Comparison of ENCODE assay signal across 8 cellular contexts in the genomic region with DNA sequence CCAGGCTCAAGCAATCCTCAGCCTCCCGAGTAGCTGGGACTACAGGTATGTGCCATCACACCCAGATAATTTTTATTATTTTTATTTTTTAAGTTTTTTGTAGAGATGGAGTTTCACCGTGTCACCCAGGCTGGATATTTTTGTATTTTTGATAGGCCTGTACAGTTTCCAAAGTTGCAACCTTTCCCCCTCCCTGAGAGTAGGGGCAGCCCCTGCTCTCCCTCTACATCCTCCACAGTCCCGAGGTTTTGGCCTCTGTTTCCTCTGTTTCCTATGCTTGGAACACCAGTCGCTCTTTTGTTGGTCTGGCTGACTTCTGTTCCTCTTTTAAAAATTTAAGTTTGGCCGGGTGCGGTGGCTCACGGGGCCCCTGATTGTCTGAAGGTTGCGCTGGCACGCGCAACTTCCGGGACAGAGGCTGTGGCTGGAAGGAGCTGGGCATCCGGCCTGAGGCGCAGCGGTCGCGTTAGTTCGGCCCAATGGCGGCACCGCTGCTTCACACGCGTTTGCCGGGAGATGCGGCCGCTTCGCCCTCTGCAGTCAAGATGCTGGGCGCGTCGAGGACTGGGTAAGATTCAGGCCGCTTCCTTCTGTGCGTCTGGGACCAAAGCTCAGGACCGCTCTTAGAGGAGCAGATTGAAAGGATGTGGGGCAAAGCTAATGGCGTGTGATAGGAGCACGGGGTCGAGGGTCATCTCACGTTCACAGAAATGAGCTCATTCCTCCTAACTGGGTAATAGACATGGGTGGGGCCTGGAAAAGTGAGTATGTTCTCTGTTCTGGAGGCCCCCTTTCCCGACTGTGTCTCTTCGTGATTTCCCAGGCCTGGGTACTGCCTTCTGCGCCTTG.
DNase-seq lines count a peak whose midpoint lies in the region; ATAC-seq, FAIRE-seq and TF ChIP-seq lines count a peak whose summit lies in the region.
"Not testable (repeated sequence)": the region's sequence is repeated elsewhere in the genome, so short reads cannot be mapped to it uniquely, and the experiment has no call there.

No MANE protein-coding gene starts in this region.

- RAD21 ChIA-PET in GM12878 (lab: Charles Lee; ENCODE audit: unreplicated experiment) = interaction anchor here (0.6 to 1.2 kb wide), 3 partner anchors 45 to 101 kb away, joined by 3 read pairs; no protein-coding TSS in a partner anchor

- TF ChIP-seq CTCF in H9 (conservative IDR thresholded peaks at IDR 0.05); GM12878 (IDR thresholded peaks at IDR 0.05 in 2 of 3, conservative IDR thresholded peaks at IDR 0.05 in 1 of 3; ENCODE audit: control insufficient read depth in 2 of 3, extremely low read depth in 1 of 3, insufficient read depth in 1 of 3, low read depth in 3 of 3, low read length in 3 of 3); upper lobe of left lung (IDR thresholded peaks at IDR 0.05): not testable (repeated sequence)

- H4K20me1 ChIP-seq in H9 (ENCODE audit: control insufficient read depth, insufficient read depth, insufficient read length); GM12878 (ENCODE audit: control insufficient read depth, insufficient read depth): not testable (repeated sequence)

- TF ChIP-seq EP300 in GM12878 (IDR thresholded peaks at IDR 0.05; ENCODE audit: borderline replicate concordance in 1 of 2, control insufficient read depth in 1 of 2, low read depth in 2 of 2, low read length in 2 of 2); upper lobe of left lung (IDR thresholded peaks at IDR 0.05): not testable (repeated sequence)

- not testable (repeated sequence) for H3T11ph ChIP-seq in H9 (ENCODE audit: low read length)

- FAIRE-seq in GM12892 (lab: Jason Lieb, UNC); GM12878 (lab: Jason Lieb, UNC): not testable (repeated sequence)

- not testable (repeated sequence) for H3K23ac ChIP-seq in H9 (ENCODE audit: insufficient read length, low read depth, low read length)

- H3K27me3 ChIP-seq in H9 (ENCODE audit: insufficient read depth, low read length); MG63; GM12878 (replicated peaks in 1 of 2; ENCODE audit: control insufficient read depth in 2 of 2, insufficient read depth in 2 of 2, low read length in 1 of 2); right cardiac atrium (ENCODE audit: control insufficient read depth, insufficient read depth); upper lobe of left lung: not testable (repeated sequence)

- not testable (repeated sequence) for H2BK120ac ChIP-seq in H9 (ENCODE audit: low read depth, low read length, poor library complexity, severe bottlenecking)

- not testable (repeated sequence) for H3K79me1 ChIP-seq in H9 (ENCODE audit: insufficient read depth, low read depth, low read length, poor library complexity, severe bottlenecking)

- not testable (repeated sequence) for H3K14ac ChIP-seq in H9 (ENCODE audit: insufficient read depth, low read length)

- H3K9ac ChIP-seq in H9 (ENCODE audit: extremely low read depth, insufficient read length, low read length) = not testable (repeated sequence)
- peak overlapping the region; percentile 64 for H3K9ac ChIP-seq in GM12878 (ENCODE audit: control insufficient read depth, insufficient read depth, low read length)

- H3K18ac ChIP-seq in H9 (ENCODE audit: insufficient read length, low read depth, low read length) = not testable (repeated sequence)

- H3K36me3 ChIP-seq in MG63; GM12878 (ENCODE audit: control insufficient read depth in 2 of 2, insufficient read depth in 2 of 2, low read length in 1 of 2); upper lobe of left lung: not testable (repeated sequence)

- CTCF ChIA-PET in GM12878 (lab: Yijun Ruan, JAX) = interaction anchor here (0.9 kb wide), 1 partner anchor 128 kb away, joined by 3 read pairs; no protein-coding TSS in a partner anchor

- not testable (repeated sequence) for H2BK5ac ChIP-seq in H9 (ENCODE audit: insufficient read length, low read length)

- not testable (repeated sequence) for H3K4me1 ChIP-seq in H9 (ENCODE audit: insufficient read depth, low read length); GM12878 (ENCODE audit: control insufficient read depth, insufficient read depth, low read length); right cardiac atrium (ENCODE audit: control insufficient read depth, insufficient read depth, low read length); upper lobe of left lung

- H3K27ac Mint-ChIP-seq in H9 = not testable (repeated sequence)
- peak overlapping the region; percentile 96 for H3K27ac Mint-ChIP-seq in activated CD4-positive, alpha-beta T cell treated with anti-CD3 and anti-CD28 coated beads, Interleukin-2, amount 10 ng/mL, durations not matched to agents 24 days and 14 days

- H3K23me2 ChIP-seq in H9 (ENCODE audit: insufficient read length, low read depth, low read length, poor library complexity, severe bottlenecking) = not testable (repeated sequence)

- TF ChIP-seq RAD21 in GM12878 (IDR thresholded peaks at IDR 0.05; ENCODE audit: insufficient read depth, low read depth, low read length) = not testable (repeated sequence)

- POLR2A ChIA-PET in GM12878 (lab: Charles Lee) = interaction anchor here (0.6 to 0.7 kb wide), 5 partner anchors 30 to 583 kb away, joined by 3 to 5 read pairs (median 3); partner anchors contain the start of gene CLN3

- not testable (repeated sequence) for H2BK12ac ChIP-seq in H9 (ENCODE audit: insufficient read length, low read depth, low read length)

- H3K4ac ChIP-seq in H9 (ENCODE audit: low read depth, low read length) = not testable (repeated sequence)

- H4K91ac ChIP-seq in H9 (ENCODE audit: insufficient read length, low read depth, low read length) = not testable (repeated sequence)

- not testable (repeated sequence) for H3K9me3 Mint-ChIP-seq in H9; activated CD4-positive, alpha-beta T cell treated with anti-CD3 and anti-CD28 coated beads, Interleukin-2, amount 10 ng/mL, durations not matched to agents 24 days and 14 days

- in situ Hi-C loops in GM12878 (cut with MboI) = not testable (repeated sequence)

- H3K27me3 Mint-ChIP-seq in H9 (ENCODE audit: low read depth); activated CD4-positive, alpha-beta T cell treated with anti-CD3 and anti-CD28 coated beads, Interleukin-2, amount 10 ng/mL, durations not matched to agents 24 days and 14 days: not testable (repeated sequence)

- not testable (repeated sequence) for H3K4me1 Mint-ChIP-seq in H9
- H3K4me1 Mint-ChIP-seq in activated CD4-positive, alpha-beta T cell treated with anti-CD3 and anti-CD28 coated beads, Interleukin-2, amount 10 ng/mL, durations not matched to agents 24 days and 14 days = peaks cover 21% of the 10 kb centered on the region

- H4K5ac ChIP-seq in H9 (ENCODE audit: insufficient read length, low read depth, low read length) = not testable (repeated sequence)

- TF ChIP-seq POLR2A in GM12892 (IDR thresholded peaks at IDR 0.05; ENCODE audit: low read depth, low read length) (0 out of 2 replicates have a peak, but pooled peaks have one; percentile 53), GM12878 (IDR thresholded peaks at IDR 0.05; ENCODE audit: low read depth, low read length) (peak; percentile 70), upper lobe of left lung (IDR thresholded peaks at IDR 0.05) (peak in 2 of 4 donors; percentile 43 to 60)

- not testable (repeated sequence) for H3K79me2 ChIP-seq in H9 (ENCODE audit: insufficient read depth, low read length); GM12878 (ENCODE audit: control insufficient read depth, insufficient read depth, low read length)

- intact Hi-C loops in activated CD4-positive, alpha-beta T cell treated with anti-CD3 and anti-CD28 coated beads, Interleukin-2, amount 10 ng/mL, durations not matched to agents 24 days and 14 days (cut with micrococcal nuclease); GM12878 (cut with micrococcal nuclease; ENCODE audit: unreplicated experiment); right cardiac atrium (cut with DNase I): not testable (repeated sequence)

- not testable (repeated sequence) for H3K4me3 Mint-ChIP-seq in H9
- H3K4me3 Mint-ChIP-seq in activated CD4-positive, alpha-beta T cell treated with anti-CD3 and anti-CD28 coated beads, Interleukin-2, amount 10 ng/mL, durations not matched to agents 24 days and 14 days = peak overlapping the region; percentile 91

- H2AFZ ChIP-seq in H9 (ENCODE audit: low read length) = not testable (repeated sequence)
- H2AFZ ChIP-seq in GM12878 (ENCODE audit: control insufficient read depth, low read depth, low read length) = peak overlapping the region; percentile 92

- no CpG with 5 or more reads among the region's 38 CpGs for WGBS in H9 (ENCODE audit: extremely low coverage, insufficient read length, low lambda C conversion rate)
- WGBS in GM12878 (ENCODE audit: insufficient coverage, insufficient replicate concordance, low lambda C conversion rate, missing lambda C conversion rate) = 7% methylated on average over 34 of the region's 38 CpGs
- WGBS in right cardiac atrium = 10% methylated on average over 38 of the region's 38 CpGs
- WGBS in upper lobe of left lung, 2 donors = 11 to 15% methylated on average over 23 to 38 of the region's 38 CpGs

- H3K4me3 ChIP-seq in MG63 (peak overlapping the region; percentile 57), GM12878 (peak overlapping the region; percentile 64; the same call in 1 of the 2 replicates), upper lobe of left lung (peak overlapping the region in 3 of 4 donors; percentile 40 to 49 (median 44))
- H3K4me3 ChIP-seq in right cardiac atrium (ENCODE audit: low read length) = not testable (repeated sequence)

- H2BK20ac ChIP-seq in H9 (ENCODE audit: low read depth, low read length, poor library complexity, severe bottlenecking) = not testable (repeated sequence)

- H3K4me2 ChIP-seq in H9 (ENCODE audit: insufficient read depth, insufficient read length, low read length) = not testable (repeated sequence)
- peak overlapping the region; percentile 77 for H3K4me2 ChIP-seq in GM12878 (ENCODE audit: control insufficient read depth, insufficient read depth)

- H3K27ac ChIP-seq in H9 (ENCODE audit: insufficient read length, low read depth, low read length) = not testable (repeated sequence)
- H3K27ac ChIP-seq in GM12878 (ENCODE audit: control insufficient read depth, insufficient read depth) (peak overlapping the region; percentile 85), right cardiac atrium (ENCODE audit: low read length) (peak overlapping the region; percentile 69), upper lobe of left lung (peak overlapping the region; percentile 78 to 87 (median 82))

- not testable (repeated sequence) for H3K56ac ChIP-seq in H9 (ENCODE audit: insufficient read length, low read depth, low read length)

- not testable (repeated sequence) for H2AK5ac ChIP-seq in H9 (ENCODE audit: insufficient read length, low read length)

- H2BK15ac ChIP-seq in H9 (ENCODE audit: low read depth, low read length) = not testable (repeated sequence)

- not testable (repeated sequence) for H3K36me3 Mint-ChIP-seq in H9 (ENCODE audit: insufficient read depth in 1 of 3, low read depth in 3 of 3); activated CD4-positive, alpha-beta T cell treated with anti-CD3 and anti-CD28 coated beads, Interleukin-2, amount 10 ng/mL, durations not matched to agents 24 days and 14 days (ENCODE audit: low read depth)

- ATAC-seq in GM12878 (peak; percentile 98), right cardiac atrium (peak; percentile 97), upper lobe of left lung (ENCODE audit: low FRiP score in 2 of 2) (peak; percentile 90 to 97)

- SMC1A ChIA-PET in GM12878 (lab: Charles Lee; ENCODE audit: uncharacterized antibody, unreplicated experiment) = interaction anchor here (0.8 to 0.9 kb wide), 2 partner anchors 54 to 122 kb away, joined by 3 to 4 read pairs; no protein-coding TSS in a partner anchor

- TSS peak; percentile 70 for BruUV-seq in GM12878 (replicated peaks; lab: Mats Ljungman, UMichigan)

- H3K9me3 ChIP-seq in H9 (ENCODE audit: control insufficient read depth, low read depth, low read length); MG63; GM12878 (replicated peaks; ENCODE audit: control insufficient read depth, insufficient read depth, low read length); right cardiac atrium (ENCODE audit: control insufficient read depth, low read length); upper lobe of left lung: not testable (repeated sequence)

- H4K8ac ChIP-seq in H9 (replicated peaks; ENCODE audit: insufficient read length, low read depth, low read length) = not testable (repeated sequence)

- not testable (repeated sequence) for DNase-seq in GM12892 (ENCODE audit: insufficient read length)
- DNase-seq in H9 (peak; percentile 66), MG63 (peak; percentile 54), GM12878 (ENCODE audit: low read depth, low spot score) (peak; percentile 19), right cardiac atrium (peak; percentile 57 to 82 (median 81)), retina (peak; percentile 66), upper lobe of left lung (peak; percentile 48 to 83)
- peak; percentile 81 for DNase-seq in activated CD4-positive, alpha-beta T cell treated with anti-CD3 and anti-CD28 coated beads, Interleukin-2, amount 10 ng/mL, durations not matched to agents 24 days and 14 days
